Comparison of ENCODE assay signal across 21 cellular contexts in the genomic region with DNA sequence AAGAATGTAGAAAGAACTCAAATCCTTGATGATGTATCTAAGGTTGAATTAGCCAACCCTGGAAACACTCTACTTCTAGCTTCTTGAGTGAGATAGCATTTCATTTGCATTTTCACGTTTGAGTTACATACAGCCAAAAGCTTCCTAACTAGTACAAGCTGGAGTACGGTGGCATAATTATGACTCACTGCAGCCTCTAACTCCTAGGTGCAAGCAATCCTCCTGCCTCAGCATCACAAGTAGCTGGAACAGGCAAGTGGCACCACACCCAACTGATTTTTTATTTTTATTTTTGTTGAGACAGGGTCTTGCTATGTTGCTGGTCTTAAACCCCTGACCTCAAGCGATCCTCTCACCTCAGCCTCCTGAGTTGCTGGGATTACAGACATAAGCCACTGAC. TPM values are rescaled to one million over a fixed set of nuclear protein-coding genes. Genes with fewer than 3 reads are reported as not detected.
A peak's percentile ranks its signal among the peaks of the same experiment; 100 is the strongest.
DNase-seq lines count a peak whose midpoint lies in the region; ATAC-seq, FAIRE-seq and TF ChIP-seq lines count a peak whose summit lies in the region.
"Had no signal": no experiment of that assay in that cellular context is flagged by ENCODE, and none has a peak within 500 bp of the region (broad histone marks: within the 10 kb centered on the region; RNA-seq: fewer than 3 reads in every experiment).

No MANE protein-coding gene starts in this region.

- ATAC-seq in HepG2 (no peak), right lobe of liver (no peak)
- ATAC-seq: HCT116 had no signal

- TF ChIP-seq CTCF in HepG2 (CRISPR knock-in tag; IDR thresholded peaks at IDR 0.05) (no peak), right lobe of liver (IDR thresholded peaks at IDR 0.05) (no peak), bronchial epithelial cell (IDR thresholded peaks at IDR 0.05; ENCODE audit: insufficient read depth, low read length, severe bottlenecking) (no peak), progenitor cell of endocrine pancreas (IDR thresholded peaks at IDR 0.05; ENCODE audit: unreplicated experiment) (no peak)

- TF ChIP-seq EP300 in HepG2 (IDR thresholded peaks at IDR 0.05; ENCODE audit: low read depth in 2 of 2, low read length in 2 of 2): no peak
- TF ChIP-seq EP300 in HepG2 (CRISPR knock-in tag; IDR thresholded peaks at IDR 0.05; ENCODE audit: borderline replicate concordance): no peak

- FAIRE-seq in HepG2 (lab: Jason Lieb, UNC) (no peak), bronchial epithelial cell (lab: Jason Lieb, UNC) (peak; percentile 18)
- FAIRE-seq: GM12892, GM18507 had no signal

- H3K27ac Mint-ChIP-seq in progenitor cell of endocrine pancreas: no peak overlapping the region
- H3K27ac Mint-ChIP-seq: CD14-positive monocyte; CD4-positive, alpha-beta memory T cell; HFFc6 had no signal

- CTCF ChIA-PET in HepG2 (lab: Yijun Ruan, JAX; ENCODE audit: low intra/inter-chr PET ratio, low total read pairs): no interaction called here

- no peaks in the 10 kb centered on the region for H4K20me1 ChIP-seq in HepG2 (ENCODE audit: insufficient read depth, low read length)

- DNase-seq in HepG2 (ENCODE audit: low spot score) (no peak), right lobe of liver (no peak), bronchial epithelial cell (ENCODE audit: low read depth) (peak; percentile 35), head of caudate nucleus (peak in 22 of 42 donors; percentile 3 to 70 (median 26)), progenitor cell of endocrine pancreas (ENCODE audit: low spot score, unreplicated experiment) (no peak), iPS-NIHi7 (ENCODE audit: extremely low spot score) (no peak)
- DNase-seq in activated naive CD4-positive, alpha-beta T cell treated with Interleukin-2 at 50 U/mL for 16 hours: no peak
- DNase-seq: 8988T; ACHN; AML-193; CD4-positive, alpha-beta memory T cell; DMS153; DMS79; GDM1; GOT3; H7; HFFc6 had no signal

- H3K4me1 Mint-ChIP-seq in progenitor cell of endocrine pancreas (ENCODE audit: low read depth): peaks cover 2% of the 10 kb centered on the region
- H3K4me1 Mint-ChIP-seq: CD14-positive monocyte; CD4-positive, alpha-beta memory T cell had no signal

- H3K9me3 ChIP-seq in HepG2 (ENCODE audit: low read length) (0 out of 2 replicates have a peak, but pooled peaks cover 7% of the 10 kb centered on the region), right lobe of liver (no peaks in the 10 kb centered on the region)

- TF ChIP-seq POLR2A in HepG2 (IDR thresholded peaks at IDR 0.05; ENCODE audit: insufficient read depth in 1 of 2, low read depth in 2 of 2, low read length in 2 of 2) (no peak), right lobe of liver (IDR thresholded peaks at IDR 0.05) (no peak)

- POLR2A ChIA-PET in HepG2 (lab: Yijun Ruan, JAX): no interaction called here

- H3K4me3 ChIP-seq in HepG2 (replicated peaks in 1 of 3; ENCODE audit: insufficient read depth in 1 of 3, low read depth in 2 of 3, low read length in 3 of 3) (no peak overlapping the region), right lobe of liver (no peak overlapping the region), bronchial epithelial cell (ENCODE audit: low read depth, low read length) (no peak overlapping the region)

- peaks cover 8% of the 10 kb centered on the region for H3K27me3 Mint-ChIP-seq in progenitor cell of endocrine pancreas

- no peak overlapping the region for H3K9ac ChIP-seq in HepG2 (ENCODE audit: insufficient read depth, low read depth, low read length)

- H3K36me3 Mint-ChIP-seq in progenitor cell of endocrine pancreas (ENCODE audit: insufficient read depth): no peaks in the 10 kb centered on the region
- H3K36me3 Mint-ChIP-seq: CD14-positive monocyte; CD4-positive, alpha-beta memory T cell had no signal

- BruUV-seq in HepG2 (replicated peaks; lab: Mats Ljungman, UMichigan): no TSS peak

- no peaks in the 10 kb centered on the region for H3K27me3 ChIP-seq in HepG2 (ENCODE audit: control insufficient read depth in 1 of 2, insufficient read depth in 2 of 2, low read length in 2 of 2)
- no peaks in the 10 kb centered on the region for H3K27me3 ChIP-seq in right lobe of liver
- peaks cover 2% of the 10 kb centered on the region for H3K27me3 ChIP-seq in bronchial epithelial cell (ENCODE audit: control insufficient read depth, insufficient read depth, low read length)

- H3K36me3 ChIP-seq in HepG2 (replicated peaks in 1 of 2; ENCODE audit: control insufficient read depth in 1 of 2, insufficient read depth in 2 of 2, low read length in 2 of 2) (no peaks in the 10 kb centered on the region), right lobe of liver (no peaks in the 10 kb centered on the region), bronchial epithelial cell (ENCODE audit: control insufficient read depth, insufficient read depth, low read length) (no peaks in the 10 kb centered on the region)

- no peak overlapping the region for H3K27ac ChIP-seq in HepG2 (ENCODE audit: extremely low read length, insufficient read depth, low read length)
- H3K27ac ChIP-seq in right lobe of liver: no peak overlapping the region

- H3K9me3 Mint-ChIP-seq in progenitor cell of endocrine pancreas (ENCODE audit: low read depth): no peaks in the 10 kb centered on the region
- H3K9me3 Mint-ChIP-seq: HFFc6 had no signal

- in situ Hi-C loops in HepG2 (cut with HindIII; ENCODE audit: extremely low pct_ligation_motif_present, low pct_unique_long_range_greater_than_20kb): no loop called here

- H3K4me2 ChIP-seq in HepG2 (ENCODE audit: low read depth, low read length): no peak overlapping the region

- intact Hi-C loops in HepG2 (cut with micrococcal nuclease; ENCODE audit: unreplicated experiment): no loop called here
- intact Hi-C loops in right lobe of liver (cut with DNase I): no loop called here
- intact Hi-C loops in head of caudate nucleus (cut with DNase I): no loop called here

- H3K4me1 ChIP-seq in HepG2 (ENCODE audit: insufficient read depth, low read length): peaks cover 41% of the 10 kb centered on the region
- H3K4me1 ChIP-seq in right lobe of liver: peaks cover 0 to 5% (median 0%) of the 10 kb centered on the region in 4 donors

- no peaks in the 10 kb centered on the region for H3K79me2 ChIP-seq in HepG2 (ENCODE audit: insufficient read depth, low read length)

- H2AFZ ChIP-seq in HepG2 (ENCODE audit: low read length): no peak overlapping the region

- WGBS in HepG2 (ENCODE audit: low lambda C conversion rate): 29% methylated on average over 3 of the region's 3 CpGs
- WGBS in right lobe of liver (ENCODE audit: insufficient coverage, low coverage, low lambda C conversion rate, missing lambda C conversion rate): 63% methylated on average over 3 of the region's 3 CpGs

- TF ChIP-seq RAD21 in HepG2 (CRISPR knock-in tag; IDR thresholded peaks at IDR 0.05): no peak

- no peak overlapping the region for H3K4me3 Mint-ChIP-seq in progenitor cell of endocrine pancreas (ENCODE audit: low read depth)
- H3K4me3 Mint-ChIP-seq: CD14-positive monocyte; CD4-positive, alpha-beta memory T cell; HFFc6 had no signal

TF ChIP-seq in HepG2, 621 proteins besides CTCF, POLR2A, EP300 and RAD21:
- TF ChIP-seq FOSL2 (CRISPR knock-in tag; IDR thresholded peaks at IDR 0.05) (peak; percentile 32; the same call in 1 of the 2 replicates), RFX5 (IDR thresholded peaks at IDR 0.05; ENCODE audit: low read depth, low read length) (no peak), RBAK (CRISPR knock-in tag; IDR thresholded peaks at IDR 0.05) (no peak), HNF4A (CRISPR knock-in tag; IDR thresholded peaks at IDR 0.05) (no peak), ZNF296 (CRISPR knock-in tag; conservative IDR thresholded peaks at IDR 0.05) (0 out of 2 replicates have a peak, but pooled peaks have one; percentile 5), NFKB2 (CRISPR knock-in tag; IDR thresholded peaks at IDR 0.05; ENCODE audit: borderline replicate concordance) (no peak)

RNA-seq across cellular contexts. Expression of a gene that starts 36.5 kb away (rescaled TPM):
- total RNA-seq in HepG2 (2016; rRNA removed; fragmentation: Illumina TruSeq; extraction: Trizol): 29.8 and 34.9 TPM in 2 replicates
- 13.7 and 15.4 TPM in 2 replicates for total RNA-seq in HepG2 (2016; cell fraction: cytosol; rRNA removed; fragmentation: Illumina TruSeq; extraction: Trizol; ENCODE audit: low read depth)
- total RNA-seq in HepG2 (2016; cell fraction: insoluble cytoplasmic fraction; rRNA removed; fragmentation: Illumina TruSeq; extraction: Trizol): 30.2 and 30.4 TPM in 2 replicates
- total RNA-seq in HepG2 (2016; cell fraction: membrane; rRNA removed; fragmentation: Illumina TruSeq; extraction: Trizol): 27.3 and 27.9 TPM in 2 replicates
- total RNA-seq in HepG2 (2016; cell fraction: nucleus; rRNA removed; fragmentation: Illumina TruSeq; extraction: Trizol): 24.3 and 27.8 TPM in 2 replicates
- 26.5 and 27.4 TPM in 2 replicates for polyA plus RNA-seq in HepG2 (2011; rRNA removed)
- polyA plus RNA-seq in HepG2 (2011; cell fraction: cytosol; rRNA removed): 24.8 and 26.8 TPM in 2 replicates
- polyA plus RNA-seq in HepG2 (2011; cell fraction: nucleus; rRNA removed): 42.3 and 48.0 TPM in 2 replicates
- polyA plus RNA-seq in HepG2 (2012): 16.4 and 17.0 TPM in 2 replicates
- polyA plus RNA-seq in HepG2 (2016; cell fraction: cytosol; fragmentation: Illumina TruSeq; extraction: Trizol; ENCODE audit: low read depth): 1.8 and 1.9 TPM in 2 replicates
- 23.6 and 32.2 TPM in 2 replicates for polyA plus RNA-seq in HepG2 (2016; cell fraction: insoluble cytoplasmic fraction; fragmentation: Illumina TruSeq; extraction: Trizol; ENCODE audit: low read depth)
- polyA plus RNA-seq in HepG2 (2016; cell fraction: membrane; fragmentation: Illumina TruSeq; extraction: Trizol; ENCODE audit: low read depth): 11.0 and 12.3 TPM in 2 replicates
- 38.0 and 38.6 TPM in 2 replicates for polyA plus RNA-seq in HepG2 (2016; cell fraction: nucleus; fragmentation: Illumina TruSeq; extraction: Trizol; ENCODE audit: insufficient read depth, low read depth)
- polyA minus RNA-seq in HepG2 (2011; rRNA and poly(A)+ RNA removed; ENCODE audit: low replicate concordance): 14.2 and 74.6 TPM in 2 replicates
- 24.6 and 25.4 TPM in 2 replicates for polyA minus RNA-seq in HepG2 (2011; cell fraction: cytosol; rRNA and poly(A)+ RNA removed)
- polyA minus RNA-seq in HepG2 (2011; cell fraction: nucleus; rRNA and poly(A)+ RNA removed): 34.6 and 38.4 TPM in 2 replicates
- total RNA-seq in right lobe of liver: 10 to 100 TPM in 2 of 6 experiments, 1 to 10 TPM in 4; 6.0 to 12.7 (median 7.2) TPM
- 20.0 TPM in 2 replicates for total RNA-seq in bronchial epithelial cell
- total RNA-seq in progenitor cell of endocrine pancreas: 39.8 and 41.9 TPM in 2 replicates

Comparison
In these comparisons a context has a peak if more than half of its experiments do, and no peak if none do; other contexts are left out.
1. DNase-seq: peak in bronchial epithelial cell (single experiment) and head of caudate nucleus (22 of 42); none in HepG2 (single experiment), right lobe of liver (0 of 3), progenitor cell of endocrine pancreas (single experiment), iPS-NIHi7 (single experiment) and activated naive CD4-positive, alpha-beta T cell treated with Interleukin-2 at 50 U/mL for 16 hours (single experiment).